In genomic region chr2:113218283-113219091, GRCh38 we compare ENCODE assay signal across 9 cellular contexts. TPM values are rescaled to one million over a fixed set of nuclear protein-coding genes. Genes with fewer than 3 reads are reported as not detected.
DNase-seq lines count a peak whose midpoint lies in the region; ATAC-seq and TF ChIP-seq lines count a peak whose summit lies in the region.
"Had no signal": no experiment of that assay in that cellular context is flagged by ENCODE, and none has a peak within 500 bp of the region (broad histone marks: within the 10 kb centered on the region; RNA-seq: fewer than 3 reads in every experiment).

No MANE protein-coding gene starts in this region.

- H3K36me3 ChIP-seq in BLaER1 treated with 17β-estradiol and CSF1 and Interleukin-3, amounts not matched to agents 10 nM and 100 nM: no peaks in the 10 kb centered on the region
- H3K36me3 ChIP-seq in osteoblast (ENCODE audit: insufficient read depth, low read length): no peaks in the 10 kb centered on the region

- H3K9me3 ChIP-seq in BLaER1 treated with 17β-estradiol and CSF1 and Interleukin-3, amounts not matched to agents 10 nM and 100 nM (replicated peaks in 1 of 11): no peaks in the 10 kb centered on the region
- H3K9me3 ChIP-seq in osteoblast (ENCODE audit: low read depth, low read length): no peaks in the 10 kb centered on the region

- H3K9ac ChIP-seq in BLaER1 treated with 17β-estradiol and CSF1 and Interleukin-3, amounts not matched to agents 10 nM and 100 nM: peak overlapping the region; percentile 30 to 76 (median 63); a peak in 21 of 22 replicates

- peak overlapping the region; percentile 12 for H2AFZ ChIP-seq in osteoblast (ENCODE audit: low read length)

- TF ChIP-seq CTCF in foreskin fibroblast (IDR thresholded peaks at IDR 0.05; ENCODE audit: low read depth, low read length): no peak
- TF ChIP-seq CTCF in osteoblast (IDR thresholded peaks at IDR 0.05; ENCODE audit: extremely low read depth, low read depth, low read length): no peak

- ATAC-seq in GM18505 (IDR thresholded peaks at IDR 0.05; ENCODE audit: unreplicated experiment) (no peak), HG03520 (IDR thresholded peaks at IDR 0.05; ENCODE audit: unreplicated experiment) (no peak)

- peak overlapping the region in 7 of 10 experiments; percentile 9 to 47 (median 32); a peak in 9 of 20 replicates for H3K4me3 ChIP-seq in BLaER1 treated with 17β-estradiol and CSF1 and Interleukin-3, amounts not matched to agents 10 nM and 100 nM
- H3K4me3 ChIP-seq in foreskin fibroblast (ENCODE audit: low read depth in 1 of 2, low read length in 2 of 2) (no peak overlapping the region), osteoblast (ENCODE audit: insufficient read depth, low read length) (no peak overlapping the region)

- peaks cover 57 to 74% (median 69%) of the 10 kb centered on the region in 10 experiments for H3K4me1 ChIP-seq in BLaER1 treated with 17β-estradiol and CSF1 and Interleukin-3, amounts not matched to agents 10 nM and 100 nM
- H3K4me1 ChIP-seq in osteoblast (ENCODE audit: insufficient read depth, low read length): peaks cover 30% of the 10 kb centered on the region

- H3K79me2 ChIP-seq in osteoblast (ENCODE audit: insufficient read depth, low read length): no peaks in the 10 kb centered on the region

- H3K4me2 ChIP-seq in BLaER1 treated with 17β-estradiol and CSF1 and Interleukin-3, amounts not matched to agents 10 nM and 100 nM: peak overlapping the region; percentile 85 to 99 (median 95)
- H3K4me2 ChIP-seq in osteoblast (ENCODE audit: insufficient read depth, low read length): no peak overlapping the region

- peak overlapping the region; percentile 38 to 91 (median 72); a peak in 20 of 22 replicates for H3K27ac ChIP-seq in BLaER1 treated with 17β-estradiol and CSF1 and Interleukin-3, amounts not matched to agents 10 nM and 100 nM
- peak overlapping the region; percentile 45 for H3K27ac ChIP-seq in osteoblast (ENCODE audit: low read depth, low read length)

- H3K27me3 ChIP-seq in BLaER1 treated with 17β-estradiol and CSF1 and Interleukin-3, amounts not matched to agents 10 nM and 100 nM: peaks cover 0 to 11% (median 0%) of the 10 kb centered on the region in 11 experiments; a peak in 6 of 22 replicates
- H3K27me3 ChIP-seq in osteoblast (ENCODE audit: insufficient read depth, low read length): no peaks in the 10 kb centered on the region

- TF ChIP-seq POLR2A in GM18505 (IDR thresholded peaks at IDR 0.05; ENCODE audit: borderline replicate concordance, extremely low read depth, insufficient read depth, insufficient read length): no peak

- DNase-seq in MV-4-11 (lab: John Stamatoyannopoulos, UW): peak; percentile 52
- peak; percentile 49 to 53 for DNase-seq in foreskin fibroblast
- peak; percentile 68 for DNase-seq in osteoblast (ENCODE audit: insufficient read length, low spot score, missing footprints)
- no peak for DNase-seq in superior temporal gyrus (ENCODE audit: extremely low spot score)
- DNase-seq in NCI-H1930 (lab: John Stamatoyannopoulos, UW): no peak
- DNase-seq: naive thymus-derived CD8-positive, alpha-beta T cell had no signal

- peaks cover 0 to 18% (median 0%) of the 10 kb centered on the region in 11 experiments; a peak in 5 of 22 replicates for H4K20me1 ChIP-seq in BLaER1 treated with 17β-estradiol and CSF1 and Interleukin-3, amounts not matched to agents 10 nM and 100 nM
- no peaks in the 10 kb centered on the region for H4K20me1 ChIP-seq in osteoblast (ENCODE audit: insufficient read depth, low read length)

RNA-seq across cellular contexts. Expression of gene PSD4, which starts 44.7 kb away (rescaled TPM):
- total RNA-seq in osteoblast: 1.2 and 1.8 TPM in 2 replicates

Comparison
In these comparisons a context has a peak if more than half of its experiments do, and no peak if none do; other contexts are left out.
1. H3K4me3 ChIP-seq: peak in BLaER1 treated with 17β-estradiol and CSF1 and Interleukin-3, amounts not matched to agents 10 nM and 100 nM (7 of 10); none in foreskin fibroblast (0 of 2) and osteoblast (single experiment).
2. DNase-seq: peak in MV-4-11 (single experiment), foreskin fibroblast (2 of 2) and osteoblast (single experiment); none in superior temporal gyrus (single experiment) and NCI-H1930 (0 of 2).